Comparison of ENCODE assay signal across 8 cellular contexts in the genomic region with DNA sequence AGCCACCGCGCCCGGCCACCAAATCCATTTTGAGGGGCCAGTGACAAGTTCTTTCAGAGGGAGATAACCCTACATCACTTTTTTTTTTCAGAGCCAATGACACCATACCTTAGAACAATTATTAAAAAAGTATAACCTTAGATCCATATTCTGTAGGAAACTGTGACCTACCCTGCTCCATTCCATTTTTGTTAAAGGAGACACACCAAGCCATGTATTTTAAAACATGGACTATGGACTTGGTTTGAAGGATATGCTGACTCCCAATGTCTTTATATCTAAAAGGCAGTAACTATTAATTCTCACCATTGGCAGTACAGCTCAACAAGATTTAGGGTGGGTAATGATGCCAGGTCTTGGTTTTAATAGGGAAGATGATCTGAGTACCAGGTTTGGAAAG. TPM values are rescaled to one million over a fixed set of nuclear protein-coding genes. Genes with fewer than 3 reads are reported as not detected.
DNase-seq lines count a peak whose midpoint lies in the region; ATAC-seq and TF ChIP-seq lines count a peak whose summit lies in the region.

No MANE protein-coding gene starts in this region.

- H3K4me3 ChIP-seq in mesenchymal stem cell (ENCODE audit: insufficient read depth in 1 of 2, low read depth in 1 of 2, low read length in 2 of 2) (peak overlapping the region in 1 of 2 experiments; percentile 94), upper lobe of right lung (peak overlapping the region; percentile 88)

- peaks cover 55% of the 10 kb centered on the region for H3K4me1 Mint-ChIP-seq in activated naive CD4-positive, alpha-beta T cell treated with anti-CD3 and anti-CD28 coated beads, Interleukin-2, amount 50 U/mL, for 24 hours
- H3K4me1 Mint-ChIP-seq in brain: peaks cover 58% of the 10 kb centered on the region

- ATAC-seq in upper lobe of right lung: no peak
- no peak for ATAC-seq in left lobe of liver

- peaks cover 26 to 27% of the 10 kb centered on the region in 2 experiments for H3K36me3 ChIP-seq in mesenchymal stem cell (ENCODE audit: control insufficient read depth in 1 of 2, insufficient read depth in 2 of 2, low read depth in 1 of 2, low read length in 2 of 2)
- peaks cover 18% of the 10 kb centered on the region for H3K36me3 ChIP-seq in upper lobe of right lung

- peak overlapping the region; percentile 84 for H3K4me2 ChIP-seq in mesenchymal stem cell (ENCODE audit: low read length, poor library complexity, severe bottlenecking)

- WGBS in mesenchymal stem cell: 90% methylated on average over 3 of the region's 3 CpGs

- no peaks in the 10 kb centered on the region for H3K9me3 Mint-ChIP-seq in activated naive CD4-positive, alpha-beta T cell treated with anti-CD3 and anti-CD28 coated beads, Interleukin-2, amount 50 U/mL, for 24 hours
- no peaks in the 10 kb centered on the region for H3K9me3 Mint-ChIP-seq in brain

- TF ChIP-seq CTCF in brain (conservative IDR thresholded peaks at IDR 0.05) (no peak), upper lobe of right lung (IDR thresholded peaks at IDR 0.05) (no peak)

- no peak overlapping the region for H3K27ac ChIP-seq in mesenchymal stem cell (ENCODE audit: low read length, poor library complexity, severe bottlenecking)
- peak overlapping the region; percentile 87 for H3K27ac ChIP-seq in upper lobe of right lung

- H3K9ac ChIP-seq in mesenchymal stem cell (ENCODE audit: low read length): peak overlapping the region; percentile 99

- peaks cover 26% of the 10 kb centered on the region for H3K79me1 ChIP-seq in mesenchymal stem cell (replicated peaks; ENCODE audit: low read length, poor library complexity, severe bottlenecking)

- H4K91ac ChIP-seq in mesenchymal stem cell (ENCODE audit: low read length): no peak overlapping the region

- H2BK120ac ChIP-seq in mesenchymal stem cell (ENCODE audit: low read depth, low read length): no peak overlapping the region

- peaks cover 19% of the 10 kb centered on the region for H3K4me1 ChIP-seq in mesenchymal stem cell (ENCODE audit: control insufficient read depth, insufficient read depth, low read depth, low read length)
- peaks cover 30% of the 10 kb centered on the region for H3K4me1 ChIP-seq in upper lobe of right lung

- no peak overlapping the region for H3K23ac ChIP-seq in mesenchymal stem cell (ENCODE audit: low read length in 2 of 2)

- peak overlapping the region; percentile 91 for H3K4me3 Mint-ChIP-seq in activated naive CD4-positive, alpha-beta T cell treated with anti-CD3 and anti-CD28 coated beads, Interleukin-2, amount 50 U/mL, for 24 hours
- peak overlapping the region; percentile 89 to 94 (median 91) for H3K4me3 Mint-ChIP-seq in brain

- H3K14ac ChIP-seq in mesenchymal stem cell (ENCODE audit: low read length in 2 of 2): no peak overlapping the region

- H2AK5ac ChIP-seq in mesenchymal stem cell (ENCODE audit: low read length, severe bottlenecking): no peak overlapping the region

- H3K4ac ChIP-seq in mesenchymal stem cell (ENCODE audit: low read depth in 1 of 2, low read length in 2 of 2): no peak overlapping the region

- no peak overlapping the region for H2BK15ac ChIP-seq in mesenchymal stem cell (ENCODE audit: low read depth, poor library complexity, severe bottlenecking)

- H4K8ac ChIP-seq in mesenchymal stem cell (ENCODE audit: low read length): no peak overlapping the region

- no peaks in the 10 kb centered on the region for H3K27me3 Mint-ChIP-seq in activated naive CD4-positive, alpha-beta T cell treated with anti-CD3 and anti-CD28 coated beads, Interleukin-2, amount 50 U/mL, for 24 hours
- H3K27me3 Mint-ChIP-seq in brain: peaks cover 4% of the 10 kb centered on the region

- H3K9me3 ChIP-seq in mesenchymal stem cell (ENCODE audit: control insufficient read depth, low read length) (no peaks in the 10 kb centered on the region), upper lobe of right lung (no peaks in the 10 kb centered on the region)

- no peak overlapping the region for H2BK5ac ChIP-seq in mesenchymal stem cell (ENCODE audit: low read depth, low read length, poor library complexity, severe bottlenecking)

- no peak for DNase-seq in activated naive CD4-positive, alpha-beta T cell treated with anti-CD3 and anti-CD28 coated beads, Interleukin-2, amount 50 U/mL, for 16 hours
- DNase-seq in mesenchymal stem cell: no peak
- no peak for DNase-seq in upper lobe of right lung
- DNase-seq in NCI-H2081 (lab: John Stamatoyannopoulos, UW): no peak
- DNase-seq in left lobe of liver (ENCODE audit: low spot score): no peak
- no peak for DNase-seq in SIG-M5 treated with dmso at 0.1 percent for 504 hours (lab: John Stamatoyannopoulos, UW; ENCODE audit: unreplicated experiment)

- H2BK12ac ChIP-seq in mesenchymal stem cell (ENCODE audit: low read length in 2 of 2): no peak overlapping the region

- H3K36me3 Mint-ChIP-seq in activated naive CD4-positive, alpha-beta T cell treated with anti-CD3 and anti-CD28 coated beads, Interleukin-2, amount 50 U/mL, for 24 hours: peaks cover 6% of the 10 kb centered on the region
- H3K36me3 Mint-ChIP-seq in brain: peaks cover 28% of the 10 kb centered on the region

- H3K27me3 ChIP-seq in mesenchymal stem cell (ENCODE audit: control insufficient read depth in 1 of 2, insufficient read depth in 1 of 2, low read length in 2 of 2) (no peaks in the 10 kb centered on the region), upper lobe of right lung (no peaks in the 10 kb centered on the region)

- no peak overlapping the region for H2AFZ ChIP-seq in mesenchymal stem cell (ENCODE audit: low read depth, low read length)

- intact Hi-C loops in upper lobe of right lung (cut with DNase I): no loop called here

- H3K18ac ChIP-seq in mesenchymal stem cell (ENCODE audit: low read depth in 1 of 2, low read length in 2 of 2): no peak overlapping the region

- H3K27ac Mint-ChIP-seq in activated naive CD4-positive, alpha-beta T cell treated with anti-CD3 and anti-CD28 coated beads, Interleukin-2, amount 50 U/mL, for 24 hours: peak overlapping the region; percentile 87
- peak overlapping the region; percentile 85 to 96 (median 91) for H3K27ac Mint-ChIP-seq in brain

RNA-seq across cellular contexts. Expression of a gene that starts 1.1 kb away (rescaled TPM):
- polyA plus RNA-seq in brain (ENCODE audit: insufficient read depth, low read depth, low replicate concordance): 159 TPM
- polyA plus RNA-seq in mesenchymal stem cell (2013, experiment 1 of 2): 60.9 TPM
- 57.5 TPM for polyA plus RNA-seq in mesenchymal stem cell (2013, experiment 2 of 2)
- total RNA-seq in upper lobe of right lung: 38.7 TPM
- total RNA-seq in left lobe of liver: 15.1 TPM

RNA-seq across cellular contexts. Expression of a gene that starts 13.6 kb away (rescaled TPM):
- 30.1 TPM for polyA plus RNA-seq in brain (ENCODE audit: insufficient read depth, low read depth, low replicate concordance)
- 57.9 TPM for polyA plus RNA-seq in mesenchymal stem cell (2013, experiment 1 of 2)
- 59.6 TPM for polyA plus RNA-seq in mesenchymal stem cell (2013, experiment 2 of 2)
- 53.9 TPM for total RNA-seq in upper lobe of right lung
- total RNA-seq in left lobe of liver: 35.9 TPM

RNA-seq across cellular contexts. Expression of a gene that starts 21.2 kb away (rescaled TPM):
- polyA plus RNA-seq in brain (ENCODE audit: insufficient read depth, low read depth, low replicate concordance): 6.3 TPM
- polyA plus RNA-seq in mesenchymal stem cell (2013, experiment 1 of 2): 6.4 TPM
- polyA plus RNA-seq in mesenchymal stem cell (2013, experiment 2 of 2): 6.4 TPM
- total RNA-seq in upper lobe of right lung: 9.6 TPM
- 5.3 TPM for total RNA-seq in left lobe of liver

RNA-seq across cellular contexts. Expression of a gene that starts 23.8 kb away (rescaled TPM):
- 63.1 TPM for polyA plus RNA-seq in brain (ENCODE audit: insufficient read depth, low read depth, low replicate concordance)
- polyA plus RNA-seq in mesenchymal stem cell (2013, experiment 1 of 2): 17.2 TPM
- 17.0 TPM for polyA plus RNA-seq in mesenchymal stem cell (2013, experiment 2 of 2)
- total RNA-seq in upper lobe of right lung (25.1 TPM), left lobe of liver (15.0 TPM)

RNA-seq across cellular contexts. Expression of a gene that starts 27.8 kb away (rescaled TPM):
- 77.9 TPM for polyA plus RNA-seq in brain (ENCODE audit: insufficient read depth, low read depth, low replicate concordance)
- 55.2 TPM for polyA plus RNA-seq in mesenchymal stem cell (2013, experiment 1 of 2)
- polyA plus RNA-seq in mesenchymal stem cell (2013, experiment 2 of 2): 52.0 TPM
- total RNA-seq in upper lobe of right lung (76.7 TPM), left lobe of liver (25.2 TPM)
